18 cellular contexts compared by ENCODE assay signal in the genomic region with DNA sequence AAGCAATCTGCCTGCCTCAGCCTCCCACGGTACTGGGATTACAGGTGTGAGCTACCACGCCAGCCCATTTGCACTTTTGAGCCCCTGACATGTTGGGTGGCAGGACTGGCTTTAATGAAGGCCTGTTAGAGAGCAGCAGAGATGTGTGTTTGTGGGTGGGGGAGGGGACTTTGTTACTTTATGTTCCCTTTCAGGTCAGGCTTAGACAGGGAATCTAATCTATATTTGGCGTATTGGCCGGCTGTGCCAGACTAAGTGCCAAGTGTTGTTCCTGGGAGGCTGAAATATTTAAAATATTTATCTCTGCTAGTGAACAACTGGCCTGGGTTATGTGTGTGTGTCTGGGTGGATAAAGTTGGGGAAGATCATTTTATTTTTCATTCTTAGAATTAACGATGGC. TPM values are rescaled to one million over a fixed set of nuclear protein-coding genes. Genes with fewer than 3 reads are reported as not detected.
DNase-seq lines count a peak whose midpoint lies in the region; ATAC-seq and TF ChIP-seq lines count a peak whose summit lies in the region.
"Had no signal": no experiment of that assay in that cellular context is flagged by ENCODE, and none has a peak within 500 bp of the region (broad histone marks: within the 10 kb centered on the region; RNA-seq: fewer than 3 reads in every experiment).

No MANE protein-coding gene starts in this region.

- intact Hi-C loops in heart right ventricle (cut with DNase I) = loop anchor here in 2 of 10 donors (2.0 to 5.0 kb wide), 3 partner anchors 32 to 78 kb away; no protein-coding TSS in a partner anchor
- intact Hi-C loops in ovary (cut with DNase I) = no loop called here
- intact Hi-C loops in transverse colon (cut with DNase I; ENCODE audit: low total_unique reads) = no loop called here

- TF ChIP-seq CTCF in heart right ventricle (IDR thresholded peaks at IDR 0.05) (no peak), ovary (IDR thresholded peaks at IDR 0.05) (no peak), transverse colon (IDR thresholded peaks at IDR 0.05) (no peak)

- TF ChIP-seq POLR2A in ovary (IDR thresholded peaks at IDR 0.05) (no peak), transverse colon (IDR thresholded peaks at IDR 0.05) (no peak)

- no peak overlapping the region for H3K4me3 ChIP-seq in heart right ventricle
- H3K4me3 ChIP-seq in ovary = no peak overlapping the region
- no peak overlapping the region for H3K4me3 ChIP-seq in transverse colon
- H3K4me3 ChIP-seq: lung had no signal

- TF ChIP-seq EP300 in ovary (IDR thresholded peaks at IDR 0.05) (no peak), transverse colon (IDR thresholded peaks at IDR 0.05; ENCODE audit: low read depth) (no peak)

- H3K4me1 ChIP-seq in heart right ventricle = peaks cover 18 to 75% (median 45%) of the 10 kb centered on the region in 9 donors
- H3K4me1 ChIP-seq in ovary (ENCODE audit: insufficient read depth) = peaks cover 37% of the 10 kb centered on the region
- peaks cover 0 to 13% (median 9%) of the 10 kb centered on the region in 4 donors for H3K4me1 ChIP-seq in transverse colon

- H3K27ac ChIP-seq in caudate nucleus (ENCODE audit: low read depth, low read length) (peak overlapping the region; percentile 52), heart right ventricle (peak overlapping the region; percentile 63 to 94 (median 86)), ovary (peak overlapping the region; percentile 41), transverse colon (peak overlapping the region; percentile 11 to 45 (median 36))

- H3K27me3 ChIP-seq in heart right ventricle = no peaks in the 10 kb centered on the region
- no peaks in the 10 kb centered on the region for H3K27me3 ChIP-seq in ovary
- H3K27me3 ChIP-seq in transverse colon = no peaks in the 10 kb centered on the region

- WGBS in heart right ventricle, 2 donors = 46 to 66% methylated on average over 5 of the region's 5 CpGs
- WGBS in ovary, 3 donors = 18 to 39% (median 21%) methylated on average over 5 of the region's 5 CpGs
- WGBS in transverse colon (ENCODE audit: low coverage in 1 of 2), 2 donors = 77 to 100% methylated on average over 2 to 5 of the region's 5 CpGs

- DNase-seq in caudate nucleus (lab: John Stamatoyannopoulos, UW) (no peak), heart right ventricle (peak in 1 of 2 donors; percentile 64), ovary (peak in 1 of 5 donors; percentile 53), transverse colon (no peak)
- DNase-seq in stimulated activated CD4-positive, alpha-beta T cell treated with anti-CD3 and anti-CD28 coated beads, Interleukin-2, amount 100 ng/mL, for 48 hours = no peak
- DNase-seq: activated CD8-positive, alpha-beta memory T cell treated with anti-CD3 and anti-CD28 coated beads, Interleukin-2, amount 10 ng/mL, durations not matched to agents 7 days and 5 days; activated naive CD8-positive, alpha-beta T cell treated with anti-CD3 and anti-CD28 coated beads, Interleukin-2, amount 10 ng/mL, durations not matched to agents 7 days and 5 days; effector memory CD4-positive, alpha-beta T cell; Karpas-422; naive B cell; NCI-H1048; NCI-H510A; posterior cingulate gyrus; stimulated activated CD4-positive, alpha-beta T cell treated with anti-CD3 and anti-CD28 coated beads, Interleukin-12 subunit alpha, Interleukin-12 subunit beta, amount 100 ng/mL, for 4 hours had no signal

- H3K36me3 ChIP-seq in heart right ventricle = peaks cover 0 to 26% (median 6%) of the 10 kb centered on the region in 9 donors
- no peaks in the 10 kb centered on the region for H3K36me3 ChIP-seq in ovary
- H3K36me3 ChIP-seq in transverse colon = no peaks in the 10 kb centered on the region

- in situ Hi-C loops in transverse colon (cut with MboI; ENCODE audit: low pct_ligation_motif_present in 1 of 4, low pct_unique_long_range_greater_than_20kb in 1 of 4, low sequenced_read_pairs in 3 of 4) = no loop called here

- no peaks in the 10 kb centered on the region for H3K9me3 ChIP-seq in heart right ventricle
- H3K9me3 ChIP-seq in ovary = no peaks in the 10 kb centered on the region
- no peaks in the 10 kb centered on the region for H3K9me3 ChIP-seq in transverse colon

- ATAC-seq in heart right ventricle = peak; percentile 29 to 83 (median 74)
- no peak for ATAC-seq in GM21447 (IDR thresholded peaks at IDR 0.05; ENCODE audit: unreplicated experiment)
- no peak for ATAC-seq in GM21619 (IDR thresholded peaks at IDR 0.05; ENCODE audit: unreplicated experiment)
- ATAC-seq: activated CD8-positive, alpha-beta memory T cell treated with anti-CD3 and anti-CD28 coated beads, Interleukin-2, amount 10 ng/mL, durations not matched to agents 7 days and 5 days; activated T-helper 17 cell treated with anti-CD3 and anti-CD28 coated beads, Interleukin-2, amount 50 U/mL, for 72 hours had no signal

RNA-seq across cellular contexts. Expression of gene GMPR, which starts 6.1 kb away (rescaled TPM):
- total RNA-seq in heart right ventricle (100 to 1,000 TPM in 4 of 10 donors, 10 to 100 TPM in 6; 74.1 to 139 (median 96.8) TPM), ovary (10 to 100 TPM; 18.6 to 49.4 (median 35.1) TPM), transverse colon (1 to 10 TPM in 3 of 4 donors, not detected in 1; 4.4 to 5.1 (median 4.5) TPM)
- polyA plus RNA-seq in heart right ventricle (100 to 1,000 TPM; 161 to 334 TPM), ovary (10 to 100 TPM; 32.5 to 50.2 TPM)

Comparison
In these comparisons a context has a peak if more than half of its experiments do, and no peak if none do; other contexts are left out.
1. H3K27ac ChIP-seq: peak in every context shown above with its lines; median percentile 86 in heart right ventricle; 52 in caudate nucleus; 41 in ovary; 36 in transverse colon.
2. ATAC-seq: peak in heart right ventricle (8 of 8); none in GM21447 (single experiment) and GM21619 (single experiment).